In genomic region chr7:95560674-95561073, GRCh38 we compare ENCODE assay signal across 16 cellular contexts. TPM values are rescaled to one million over a fixed set of nuclear protein-coding genes. Genes with fewer than 3 reads are reported as not detected.
DNase-seq lines count a peak whose midpoint lies in the region; ATAC-seq and TF ChIP-seq lines count a peak whose summit lies in the region.
"Had no signal": no experiment of that assay in that cellular context is flagged by ENCODE, and none has a peak within 500 bp of the region (broad histone marks: within the 10 kb centered on the region; RNA-seq: fewer than 3 reads in every experiment).

No MANE protein-coding gene starts in this region.

- CTCF ChIA-PET in HCT116 (lab: Charles Lee) = interaction anchor here (0.6 kb wide), 1 partner anchor 16 kb away, joined by 3 read pairs; no protein-coding TSS in a partner anchor

- TF ChIP-seq CTCF in HCT116 (IDR thresholded peaks at IDR 0.05 in 2 of 3, conservative IDR thresholded peaks at IDR 0.05 in 1 of 3; ENCODE audit: borderline replicate concordance in 1 of 3, insufficient read depth in 1 of 3, low read depth in 2 of 3, low read length in 2 of 3) = no peak
- TF ChIP-seq CTCF in smooth muscle cell (IDR thresholded peaks at IDR 0.05; ENCODE audit: borderline replicate concordance, insufficient read depth, poor library complexity, severe bottlenecking) = no peak
- TF ChIP-seq CTCF in sigmoid colon (IDR thresholded peaks at IDR 0.05) = no peak

- TF ChIP-seq POLR2A in HCT116 (IDR thresholded peaks at IDR 0.05; ENCODE audit: borderline replicate concordance, extremely low read depth, insufficient read depth, insufficient read length) = no peak
- no peak for TF ChIP-seq POLR2A in sigmoid colon (IDR thresholded peaks at IDR 0.05)

- no peak overlapping the region for H3K18ac ChIP-seq in neuronal stem cell (ENCODE audit: low read length)

- H3K4me1 ChIP-seq in HCT116 (ENCODE audit: control insufficient read depth in 1 of 2, insufficient read depth in 2 of 2, low read length in 2 of 2) = no peaks in the 10 kb centered on the region
- H3K4me1 ChIP-seq in neuronal stem cell (ENCODE audit: control insufficient read depth in 2 of 2, insufficient read depth in 1 of 2, low read depth in 1 of 2, low read length in 2 of 2) = no peaks in the 10 kb centered on the region
- no peaks in the 10 kb centered on the region for H3K4me1 ChIP-seq in smooth muscle cell (ENCODE audit: low read depth)
- no peaks in the 10 kb centered on the region for H3K4me1 ChIP-seq in sigmoid colon
- H3K4me1 ChIP-seq: A549, BLaER1 had no signal

- H3K9ac ChIP-seq in HCT116 (ENCODE audit: low read length) (no peak overlapping the region), neuronal stem cell (ENCODE audit: low read depth, low read length, poor library complexity) (no peak overlapping the region), smooth muscle cell (ENCODE audit: low read depth) (no peak overlapping the region)
- H3K9ac ChIP-seq: BLaER1 had no signal

- H2AFZ ChIP-seq in HCT116 (ENCODE audit: low read depth, low read length, poor library complexity, severe bottlenecking) = peak overlapping the region; percentile 44
- peak overlapping the region; percentile 62 for H2AFZ ChIP-seq in neuronal stem cell (ENCODE audit: low read length)
- peak overlapping the region; percentile 30 for H2AFZ ChIP-seq in smooth muscle cell (ENCODE audit: low read depth)

- H3K4me2 ChIP-seq in HCT116 (ENCODE audit: low read length) = no peak overlapping the region
- no peak overlapping the region for H3K4me2 ChIP-seq in neuronal stem cell (ENCODE audit: insufficient read depth, low read length, poor library complexity, severe bottlenecking)
- H3K4me2 ChIP-seq in smooth muscle cell = no peak overlapping the region
- H3K4me2 ChIP-seq: A549, BLaER1 had no signal

- no peaks in the 10 kb centered on the region for H3K79me2 ChIP-seq in HCT116 (ENCODE audit: insufficient read depth, low read length)
- no peaks in the 10 kb centered on the region for H3K79me2 ChIP-seq in smooth muscle cell (ENCODE audit: low read depth)

- H3K14ac ChIP-seq in neuronal stem cell (ENCODE audit: low read length) = no peak overlapping the region

- no peak overlapping the region for H2BK120ac ChIP-seq in neuronal stem cell (ENCODE audit: low read depth, low read length)

- WGBS in neuronal stem cell (ENCODE audit: extremely low coverage in 2 of 2, insufficient read length in 2 of 2, insufficient replicate concordance in 1 of 2), 2 donors = no CpG with 5 or more reads among the region's 2 CpGs
- 79% methylated on average over 2 of the region's 2 CpGs for WGBS in smooth muscle cell (ENCODE audit: low lambda C conversion rate)
- 85 to 88% methylated on average over 2 of the region's 2 CpGs for whole genome bisulfite sequencing in sigmoid colon, 2 donors

- TF ChIP-seq RAD21 in HCT116 (IDR thresholded peaks at IDR 0.05; ENCODE audit: low read depth) = no peak

- no peak overlapping the region for H3K4ac ChIP-seq in neuronal stem cell (ENCODE audit: low read length)

- H3K27ac ChIP-seq in HCT116 (ENCODE audit: low read depth, low read length) (no peak overlapping the region), neuronal stem cell (replicated peaks; ENCODE audit: low read length) (no peak overlapping the region), smooth muscle cell (ENCODE audit: low read depth) (no peak overlapping the region), sigmoid colon (no peak overlapping the region)
- H3K27ac ChIP-seq: 22Rv1, A549, BLaER1 had no signal

- no TSS peak for BruUV-seq in HCT116 (replicated peaks; lab: Mats Ljungman, UMichigan)

- no peak for TF ChIP-seq EP300 in sigmoid colon (IDR thresholded peaks at IDR 0.05)

- POLR2A ChIA-PET in HCT116 (lab: Charles Lee) = no interaction called here

- no peak overlapping the region for H2AK5ac ChIP-seq in neuronal stem cell (ENCODE audit: low read depth, low read length)

- ATAC-seq in HCT116 = no peak
- ATAC-seq in left lobe of liver = peak; percentile 86
- ATAC-seq: A549 had no signal

- H4K8ac ChIP-seq in neuronal stem cell (ENCODE audit: low read depth, low read length) = no peak overlapping the region

- H4K91ac ChIP-seq in neuronal stem cell (ENCODE audit: low read depth, low read length, poor library complexity) = no peak overlapping the region

- H3K9me2 ChIP-seq in HCT116 (ENCODE audit: insufficient read depth) = no peaks in the 10 kb centered on the region

- no peak overlapping the region for H2BK5ac ChIP-seq in neuronal stem cell (ENCODE audit: low read length)

- H3K9me3 ChIP-seq in HCT116 (ENCODE audit: control insufficient read depth in 1 of 2, insufficient read depth in 1 of 2, low read depth in 1 of 2, low read length in 2 of 2) (no peaks in the 10 kb centered on the region), neuronal stem cell (replicated peaks in 1 of 2; ENCODE audit: control insufficient read depth in 2 of 2, insufficient read depth in 1 of 2, low read depth in 1 of 2, low read length in 2 of 2) (no peaks in the 10 kb centered on the region), smooth muscle cell (replicated peaks; ENCODE audit: low read depth) (no peaks in the 10 kb centered on the region), sigmoid colon (no peaks in the 10 kb centered on the region)
- H3K9me3 ChIP-seq: A549, BLaER1 had no signal

- RAD21 ChIA-PET in HCT116 (lab: Charles Lee; ENCODE audit: low non-redundant PET in 1 of 2, low total read pairs in 2 of 2, uncharacterized antibody in 2 of 2, unreplicated experiment in 2 of 2) = no interaction called here

- H3F3A ChIP-seq in smooth muscle cell (ENCODE audit: low read depth) = no peaks in the 10 kb centered on the region

- no peak overlapping the region for H3K23ac ChIP-seq in neuronal stem cell (ENCODE audit: low read depth, low read length, poor library complexity)

- no peaks in the 10 kb centered on the region for H3K27me3 ChIP-seq in HCT116 (ENCODE audit: insufficient read depth, low read length)
- H3K27me3 ChIP-seq in neuronal stem cell (ENCODE audit: control insufficient read depth in 3 of 3, insufficient read depth in 3 of 3, low read depth in 1 of 3, low read length in 3 of 3) = no peaks in the 10 kb centered on the region
- no peaks in the 10 kb centered on the region for H3K27me3 ChIP-seq in smooth muscle cell (ENCODE audit: low read depth)
- H3K27me3 ChIP-seq in sigmoid colon = no peaks in the 10 kb centered on the region
- H3K27me3 ChIP-seq: BLaER1 had no signal

- H2BK12ac ChIP-seq in neuronal stem cell (ENCODE audit: low read length) = no peak overlapping the region

- DNase-seq in HCT116 (ENCODE audit: low read depth, low spot score) = no peak
- no peak for DNase-seq in left lobe of liver (ENCODE audit: low spot score)
- DNase-seq in neuronal stem cell (ENCODE audit: low spot score) = no peak
- no peak for DNase-seq in smooth muscle cell (lab: John Stamatoyannopoulos, UW; ENCODE audit: unreplicated experiment)
- no peak for DNase-seq in activated CD4-positive, alpha-beta T cell treated with anti-CD3 and anti-CD28 coated beads for 48 hours
- no peak for DNase-seq in NCI-H526 (lab: John Stamatoyannopoulos, UW)
- DNase-seq in sigmoid colon = no peak
- DNase-seq: CD4-positive, alpha-beta memory T cell; DMS153; DMS79; GDM1; GOT3; H7 had no signal

- no peaks in the 10 kb centered on the region for H4K20me1 ChIP-seq in HCT116 (ENCODE audit: insufficient read depth)
- H4K20me1 ChIP-seq in smooth muscle cell (ENCODE audit: low read depth) = no peaks in the 10 kb centered on the region
- H4K20me1 ChIP-seq: BLaER1 had no signal

- no peaks in the 10 kb centered on the region for H3K79me1 ChIP-seq in neuronal stem cell (ENCODE audit: low read depth, low read length)

- H3K4me3 ChIP-seq in HCT116 (replicated peaks in 1 of 2; ENCODE audit: low read depth in 1 of 2, low read length in 2 of 2) = no peak overlapping the region
- no peak overlapping the region for H3K4me3 ChIP-seq in neuronal stem cell (ENCODE audit: low read length in 2 of 2)
- no peak overlapping the region for H3K4me3 ChIP-seq in smooth muscle cell
- H3K4me3 ChIP-seq in sigmoid colon = no peak overlapping the region
- H3K4me3 ChIP-seq: A549, BLaER1 had no signal

- H3K36me3 ChIP-seq in HCT116 (ENCODE audit: control insufficient read depth in 1 of 2, insufficient read depth in 2 of 2, low read length in 2 of 2) (no peaks in the 10 kb centered on the region), neuronal stem cell (replicated peaks in 1 of 2; ENCODE audit: control insufficient read depth in 2 of 2, insufficient read depth in 2 of 2, low read length in 2 of 2) (no peaks in the 10 kb centered on the region), smooth muscle cell (ENCODE audit: low read depth) (no peaks in the 10 kb centered on the region), sigmoid colon (no peaks in the 10 kb centered on the region)
- H3K36me3 ChIP-seq: BLaER1 had no signal

- intact Hi-C loops in HCT116 (cut with micrococcal nuclease) (no loop called here), sigmoid colon (cut with DNase I) (no loop called here)

- H2BK15ac ChIP-seq in neuronal stem cell (ENCODE audit: low read length) = no peak overlapping the region

TF ChIP-seq in HCT116, 20 proteins besides CTCF, POLR2A, EP300 and RAD21:
- TF ChIP-seq YY1 (IDR thresholded peaks at IDR 0.05; ENCODE audit: extremely low read depth, insufficient replicate concordance, low read depth, low read length) (no peak), ATF3 (IDR thresholded peaks at IDR 0.05) (no peak), JUND (IDR thresholded peaks at IDR 0.05) (no peak), SP1 (IDR thresholded peaks at IDR 0.05; ENCODE audit: low read depth) (no peak), CEBPB (IDR thresholded peaks at IDR 0.05; ENCODE audit: low read depth) (no peak), FOSL1 (IDR thresholded peaks at IDR 0.05; ENCODE audit: low read depth) (no peak), SRF (IDR thresholded peaks at IDR 0.05; ENCODE audit: low read depth) (no peak), MAX (IDR thresholded peaks at IDR 0.05) (no peak), ZFX (IDR thresholded peaks at IDR 0.05) (no peak)

RNA-seq across cellular contexts. Expression of gene PDK4, which starts 35.6 kb away (rescaled TPM):
- total RNA-seq in HCT116 (2021; ENCODE audit: unreplicated experiment) = 2.1 TPM
- polyA plus RNA-seq in HCT116 (2012) = 0.64 and 0.79 TPM in 2 replicates
- total RNA-seq in left lobe of liver = 77.4 TPM
- 0.01 TPM for polyA plus RNA-seq in neuronal stem cell (2013, experiment 1 of 2)
- not detected for polyA plus RNA-seq in neuronal stem cell (2013, experiment 2 of 2)
- total RNA-seq in smooth muscle cell = not detected in 2 replicates
- polyA plus RNA-seq in smooth muscle cell = 0.37 TPM in 1 of 2 replicates, not detected in the other
- total RNA-seq in sigmoid colon = 1,000 to 10,000 TPM in 1 of 4 donors, 100 to 1,000 TPM in 3; 254 to 1,066 (median 595) TPM
- 100 to 1,000 TPM in 1 of 3 donors, 10 to 100 TPM in 2; 38.4 to 162 (median 48.0) TPM for polyA plus RNA-seq in sigmoid colon
- polyA plus RNA-seq: CD4-positive, alpha-beta memory T cell had no signal

Comparison
In these comparisons a context has a peak if more than half of its experiments do, and no peak if none do; other contexts are left out.
1. RNA of gene PDK4, which starts 35.6 kb away (total RNA-seq): 254 to 1,066 TPM in sigmoid colon and 77.4 TPM in left lobe of liver (single experiment); 2.1 TPM in HCT116 (single experiment) and not detected in smooth muscle cell; every median in the first group is over 10 times any median in the second.
2. Peak in every context shown above with its lines, with median percentiles within 50 percentile points of each other: H2AFZ ChIP-seq.